Comparison of ENCODE assay signal across 15 cellular contexts in genomic region chr1:182677393-182678098, GRCh38. TPM values are rescaled to one million over a fixed set of nuclear protein-coding genes. Genes with fewer than 3 reads are reported as not detected.
DNase-seq lines count a peak whose midpoint lies in the region; ATAC-seq and TF ChIP-seq lines count a peak whose summit lies in the region.
"Had no signal": no experiment of that assay in that cellular context is flagged by ENCODE, and none has a peak within 500 bp of the region (broad histone marks: within the 10 kb centered on the region; RNA-seq: fewer than 3 reads in every experiment).

No MANE protein-coding gene starts in this region.

- no peaks in the 10 kb centered on the region for H3K36me3 ChIP-seq in OCI-LY1 (ENCODE audit: insufficient read depth, low read length)
- no peaks in the 10 kb centered on the region for H3K36me3 ChIP-seq in gastroesophageal sphincter
- no peaks in the 10 kb centered on the region for H3K36me3 ChIP-seq in effector memory CD4-positive, alpha-beta T cell (ENCODE audit: control insufficient read depth, insufficient read depth, low read length)

- H3K27ac ChIP-seq in OCI-LY1 (ENCODE audit: low read depth, low read length, poor library complexity, severe bottlenecking) (no peak overlapping the region), gastroesophageal sphincter (no peak overlapping the region)
- H3K27ac ChIP-seq in effector memory CD4-positive, alpha-beta T cell (ENCODE audit: insufficient read depth, low read length, poor library complexity, severe bottlenecking): no peak overlapping the region

- no peak for TF ChIP-seq CTCF in OCI-LY1 (IDR thresholded peaks at IDR 0.05; ENCODE audit: low read length)
- TF ChIP-seq CTCF in gastroesophageal sphincter (IDR thresholded peaks at IDR 0.05): no peak

- ATAC-seq in GM18502 (IDR thresholded peaks at IDR 0.05; ENCODE audit: poor library complexity, unreplicated experiment) (peak; percentile 89), GM19467 (IDR thresholded peaks at IDR 0.05; ENCODE audit: unreplicated experiment) (peak; percentile 85), HG03039 (IDR thresholded peaks at IDR 0.05; ENCODE audit: unreplicated experiment) (peak; percentile 66), gastroesophageal sphincter (no peak)
- ATAC-seq: CD8-positive, alpha-beta T cell had no signal

- H3K9me2 ChIP-seq in OCI-LY1 (ENCODE audit: low read depth, low read length): no peaks in the 10 kb centered on the region

- H3K79me2 ChIP-seq in OCI-LY1 (ENCODE audit: insufficient read depth, low read length): no peaks in the 10 kb centered on the region

- no peaks in the 10 kb centered on the region for H4K20me1 ChIP-seq in OCI-LY1 (ENCODE audit: insufficient read depth, low read length)

- H3K9me3 ChIP-seq in OCI-LY1 (ENCODE audit: low read length): no peaks in the 10 kb centered on the region
- no peaks in the 10 kb centered on the region for H3K9me3 ChIP-seq in gastroesophageal sphincter
- H3K9me3 ChIP-seq in effector memory CD4-positive, alpha-beta T cell (ENCODE audit: control insufficient read depth, low read length): no peaks in the 10 kb centered on the region

- H2AFZ ChIP-seq in OCI-LY1 (ENCODE audit: low read length): no peak overlapping the region

- H3K4me2 ChIP-seq in OCI-LY1 (ENCODE audit: low read length): peak overlapping the region; percentile 31

- DNase-seq in NCI-H526 treated with DMSO at 0.1 percent for 48 hours (lab: John Stamatoyannopoulos, UW) (no peak), NCI-H1436 treated with DMSO at 0.1 percent for 48 hours (lab: John Stamatoyannopoulos, UW) (no peak)
- no peak for DNase-seq in effector memory CD4-positive, alpha-beta T cell
- DNase-seq: activated T-cell treated with anti-CD3 and anti-CD28 coated beads, Interleukin-2, amount 50 U/mL, for 48 hours; CD8-positive, alpha-beta T cell; HCEC 1CT; NCI-H146; stimulated activated naive CD4-positive, alpha-beta T cell had no signal

- H3K9ac ChIP-seq in OCI-LY1 (ENCODE audit: low read length): no peak overlapping the region

- TF ChIP-seq EP300 in gastroesophageal sphincter (IDR thresholded peaks at IDR 0.05): no peak

- H3K4me3 ChIP-seq in OCI-LY1 (ENCODE audit: low read depth, low read length, poor library complexity, severe bottlenecking) (no peak overlapping the region), gastroesophageal sphincter (no peak overlapping the region)
- no peak overlapping the region for H3K4me3 ChIP-seq in effector memory CD4-positive, alpha-beta T cell (ENCODE audit: insufficient read depth, low read depth, low read length, poor library complexity, severe bottlenecking)

- TF ChIP-seq POLR2A in gastroesophageal sphincter (IDR thresholded peaks at IDR 0.05): no peak

- H3K27me3 ChIP-seq in OCI-LY1 (ENCODE audit: insufficient read depth, low read length) (no peaks in the 10 kb centered on the region), gastroesophageal sphincter (no peaks in the 10 kb centered on the region)
- H3K27me3 ChIP-seq in effector memory CD4-positive, alpha-beta T cell (replicated peaks; ENCODE audit: control insufficient read depth, insufficient read depth, low read length, poor library complexity, severe bottlenecking): no peaks in the 10 kb centered on the region

- WGBS in gastroesophageal sphincter (ENCODE audit: low coverage in 1 of 2), 2 donors: 63 to 75% methylated on average over 4 to 5 of the region's 5 CpGs

- peaks cover 27% of the 10 kb centered on the region for H3K4me1 ChIP-seq in OCI-LY1 (ENCODE audit: insufficient read depth, low read length, severe bottlenecking)
- peaks cover 0 to 43% (median 22%) of the 10 kb centered on the region in 3 donors for H3K4me1 ChIP-seq in gastroesophageal sphincter
- H3K4me1 ChIP-seq in effector memory CD4-positive, alpha-beta T cell (ENCODE audit: control insufficient read depth, insufficient read depth, low read length, poor library complexity, severe bottlenecking): no peaks in the 10 kb centered on the region

- H3F3A ChIP-seq in OCI-LY1 (ENCODE audit: insufficient read depth, low read length): no peaks in the 10 kb centered on the region

RNA-seq across cellular contexts. Expression of gene RGS8, which starts 6.8 kb away (rescaled TPM):
- not detected for total RNA-seq in gastroesophageal sphincter
- total RNA-seq: cardiac septum; CD8-positive, alpha-beta T cell; skeletal muscle tissue had no signal
